ENCODE assay signal across 18 cellular contexts in genomic region chr17:76702941-76703637, GRCh38. TPM values are rescaled to one million over a fixed set of nuclear protein-coding genes. Genes with fewer than 3 reads are reported as not detected.
DNase-seq lines count a peak whose midpoint lies in the region; ATAC-seq, FAIRE-seq and TF ChIP-seq lines count a peak whose summit lies in the region.
"Had no signal": no experiment of that assay in that cellular context is flagged by ENCODE, and none has a peak within 500 bp of the region (broad histone marks: within the 10 kb centered on the region; RNA-seq: fewer than 3 reads in every experiment).

No MANE protein-coding gene starts in this region.

- H3K18ac ChIP-seq in mesenchymal stem cell (ENCODE audit: low read depth in 1 of 2, low read length in 2 of 2): no peak overlapping the region

- peak overlapping the region; percentile 58 for H2AK5ac ChIP-seq in mesenchymal stem cell (ENCODE audit: low read length, severe bottlenecking)

- H4K8ac ChIP-seq in mesenchymal stem cell (ENCODE audit: low read length): no peak overlapping the region

- no peak overlapping the region for H2AFZ ChIP-seq in mesenchymal stem cell (ENCODE audit: low read depth, low read length)

- no peak overlapping the region for H2BK15ac ChIP-seq in mesenchymal stem cell (ENCODE audit: low read depth, poor library complexity, severe bottlenecking)

- H3K27ac ChIP-seq in heart right ventricle: peak overlapping the region in 8 of 10 donors; percentile 38 to 99 (median 96)
- H3K27ac ChIP-seq in esophagus (ENCODE audit: low read depth in 2 of 2, low read length in 1 of 2): peak overlapping the region; percentile 15 to 45
- no peak overlapping the region for H3K27ac ChIP-seq in mesenchymal stem cell (ENCODE audit: low read length, poor library complexity, severe bottlenecking)
- H3K27ac ChIP-seq in thyroid gland: peak overlapping the region; percentile 33 to 78 (median 77)

- H3K36me3 ChIP-seq in heart right ventricle: peaks cover 0 to 22% (median 0%) of the 10 kb centered on the region in 9 donors
- H3K36me3 ChIP-seq in esophagus (ENCODE audit: control insufficient read depth in 2 of 2, insufficient read depth in 2 of 2, low read length in 1 of 2): no peaks in the 10 kb centered on the region
- peaks cover 0 to 12% of the 10 kb centered on the region in 2 experiments for H3K36me3 ChIP-seq in mesenchymal stem cell (ENCODE audit: control insufficient read depth in 1 of 2, insufficient read depth in 2 of 2, low read depth in 1 of 2, low read length in 2 of 2)
- H3K36me3 ChIP-seq in thyroid gland: no peaks in the 10 kb centered on the region
- peaks cover 10% of the 10 kb centered on the region; the same call in 1 of the 2 replicates for H3K36me3 ChIP-seq in MG63

- no peak overlapping the region for H4K91ac ChIP-seq in mesenchymal stem cell (ENCODE audit: low read length)

- H2BK12ac ChIP-seq in mesenchymal stem cell (ENCODE audit: low read length in 2 of 2): no peak overlapping the region

- no peak for ATAC-seq in heart right ventricle
- ATAC-seq in left ventricle myocardium superior: no peak
- no peak for ATAC-seq in HG03432 (IDR thresholded peaks at IDR 0.05; ENCODE audit: unreplicated experiment)

- no peak overlapping the region for H3K9ac ChIP-seq in mesenchymal stem cell (ENCODE audit: low read length)

- H3K79me1 ChIP-seq in mesenchymal stem cell (replicated peaks; ENCODE audit: low read length, poor library complexity, severe bottlenecking): no peaks in the 10 kb centered on the region

- FAIRE-seq in RCC 7860 (lab: Jason Lieb, UNC): no peak
- FAIRE-seq: A204.1, G401.6 had no signal

- peaks cover 33 to 92% (median 71%) of the 10 kb centered on the region in 9 donors for H3K4me1 ChIP-seq in heart right ventricle
- H3K4me1 ChIP-seq in esophagus (ENCODE audit: control insufficient read depth in 2 of 2, insufficient read depth in 2 of 2, low read length in 1 of 2): peaks cover 5 to 18% of the 10 kb centered on the region in 2 donors
- peaks cover 46% of the 10 kb centered on the region for H3K4me1 ChIP-seq in mesenchymal stem cell (ENCODE audit: control insufficient read depth, insufficient read depth, low read depth, low read length)
- peaks cover 46 to 66% of the 10 kb centered on the region in 2 donors for H3K4me1 ChIP-seq in thyroid gland

- no peak for TF ChIP-seq CTCF in heart right ventricle (IDR thresholded peaks at IDR 0.05)
- no peak for TF ChIP-seq CTCF in thyroid gland (IDR thresholded peaks at IDR 0.05)

- no peak overlapping the region for H3K14ac ChIP-seq in mesenchymal stem cell (ENCODE audit: low read length in 2 of 2)

- WGBS in heart right ventricle, 2 donors: 84 to 90% methylated on average over 10 of the region's 10 CpGs
- 85 to 90% methylated on average over 10 of the region's 10 CpGs for WGBS in esophagus, 2 donors
- WGBS in mesenchymal stem cell: 95% methylated on average over 9 of the region's 10 CpGs
- 83 to 84% methylated on average over 10 of the region's 10 CpGs for WGBS in thyroid gland, 2 donors

- DNase-seq in heart right ventricle (no peak), left ventricle myocardium superior (no peak), mesenchymal stem cell (no peak), thyroid gland (peak in 1 of 2 donors; percentile 62), MG63 (no peak), RCC 7860 (ENCODE audit: low spot score) (no peak)
- DNase-seq: C1 segment of cervical spinal cord, DMS79 treated with DMSO at 0.1 percent for 48 hours, H9, MV-4-11, NCI-H1436, NCI-H2029, NCI-H510A treated with DMSO at 0.1 percent for 48 hours, SHP77 had no signal

- no peak overlapping the region for H2BK5ac ChIP-seq in mesenchymal stem cell (ENCODE audit: low read depth, low read length, poor library complexity, severe bottlenecking)

- no peak for TF ChIP-seq POLR2A in thyroid gland (IDR thresholded peaks at IDR 0.05)

- no peak overlapping the region for H2BK120ac ChIP-seq in mesenchymal stem cell (ENCODE audit: low read depth, low read length)

- no peak overlapping the region for H3K4me2 ChIP-seq in mesenchymal stem cell (ENCODE audit: low read length, poor library complexity, severe bottlenecking)

- H3K27me3 ChIP-seq in heart right ventricle: no peaks in the 10 kb centered on the region
- H3K27me3 ChIP-seq in esophagus (ENCODE audit: control insufficient read depth in 1 of 2, insufficient read depth in 2 of 2, low read length in 2 of 2): no peaks in the 10 kb centered on the region
- no peaks in the 10 kb centered on the region for H3K27me3 ChIP-seq in mesenchymal stem cell (ENCODE audit: control insufficient read depth in 1 of 2, insufficient read depth in 1 of 2, low read length in 2 of 2)
- H3K27me3 ChIP-seq in thyroid gland: no peaks in the 10 kb centered on the region
- no peaks in the 10 kb centered on the region for H3K27me3 ChIP-seq in MG63

- H3K23ac ChIP-seq in mesenchymal stem cell (ENCODE audit: low read length in 2 of 2): no peak overlapping the region

- H3K9me3 ChIP-seq in heart right ventricle: no peaks in the 10 kb centered on the region
- H3K9me3 ChIP-seq in esophagus (ENCODE audit: control insufficient read depth in 2 of 2, insufficient read depth in 1 of 2, low read depth in 1 of 2, low read length in 1 of 2): no peaks in the 10 kb centered on the region
- H3K9me3 ChIP-seq in mesenchymal stem cell (ENCODE audit: control insufficient read depth, low read length): no peaks in the 10 kb centered on the region
- no peaks in the 10 kb centered on the region for H3K9me3 ChIP-seq in thyroid gland
- H3K9me3 ChIP-seq in MG63: no peaks in the 10 kb centered on the region

- no peak overlapping the region for H3K4ac ChIP-seq in mesenchymal stem cell (ENCODE audit: low read depth in 1 of 2, low read length in 2 of 2)

- intact Hi-C loops in heart right ventricle (cut with DNase I) (no loop called here), left ventricle myocardium superior (cut with micrococcal nuclease) (no loop called here), thyroid gland (cut with DNase I) (no loop called here)

- H3K4me3 ChIP-seq in heart right ventricle (no peak overlapping the region), esophagus (ENCODE audit: low read depth in 1 of 2, low read length in 2 of 2) (no peak overlapping the region), mesenchymal stem cell (ENCODE audit: insufficient read depth in 1 of 2, low read depth in 1 of 2, low read length in 2 of 2) (no peak overlapping the region), thyroid gland (replicated peaks in 1 of 3) (no peak overlapping the region), MG63 (no peak overlapping the region)

RNA-seq across cellular contexts. Expression of gene MXRA7, which starts 7.7 kb away (rescaled TPM):
- total RNA-seq in heart right ventricle (100 to 1,000 TPM; 298 to 586 (median 488) TPM), left ventricle myocardium superior (364 TPM), thyroid gland (100 to 1,000 TPM; 362 to 576 (median 421) TPM)
- polyA plus RNA-seq in heart right ventricle (100 to 1,000 TPM; 121 to 199 TPM), esophagus (10 to 100 TPM; 10.0 to 54.0 TPM)
- 167 TPM for polyA plus RNA-seq in mesenchymal stem cell (2013, experiment 1 of 2)
- 173 TPM for polyA plus RNA-seq in mesenchymal stem cell (2013, experiment 2 of 2)
- 53.8 and 65.4 TPM in 2 replicates for total RNA-seq in MG63 (2014; rRNA removed; shearing (Covaris generic); ENCODE audit: low replicate concordance)

RNA-seq across cellular contexts. Expression of gene JMJD6, which starts 23.3 kb away (rescaled TPM):
- total RNA-seq in heart right ventricle (10 to 100 TPM; 34.6 to 79.3 (median 43.2) TPM), left ventricle myocardium superior (68.6 TPM), thyroid gland (10 to 100 TPM; 12.2 to 24.2 (median 20.7) TPM)
- polyA plus RNA-seq in heart right ventricle (10 to 100 TPM; 36.1 to 56.5 TPM), esophagus (10 to 100 TPM; 18.3 to 21.9 TPM)
- polyA plus RNA-seq in mesenchymal stem cell (2013, experiment 1 of 2): 23.3 TPM
- 24.1 TPM for polyA plus RNA-seq in mesenchymal stem cell (2013, experiment 2 of 2)
- total RNA-seq in MG63 (2014; rRNA removed; shearing (Covaris generic); ENCODE audit: low replicate concordance): 28.2 and 55.1 TPM in 2 replicates

RNA-seq across cellular contexts. Expression of gene METTL23, which starts 23.6 kb away (rescaled TPM):
- total RNA-seq in heart right ventricle: 10 to 100 TPM; 18.0 to 29.9 (median 24.7) TPM
- polyA plus RNA-seq in heart right ventricle: 10 to 100 TPM; 24.5 to 41.8 TPM
- total RNA-seq in left ventricle myocardium superior: 21.0 TPM
- polyA plus RNA-seq in esophagus: 10 to 100 TPM; 22.9 to 24.0 TPM
- 35.5 TPM for polyA plus RNA-seq in mesenchymal stem cell (2013, experiment 1 of 2)
- 38.7 TPM for polyA plus RNA-seq in mesenchymal stem cell (2013, experiment 2 of 2)
- total RNA-seq in thyroid gland: 10 to 100 TPM; 33.6 to 58.3 (median 51.3) TPM
- total RNA-seq in MG63 (2014; rRNA removed; shearing (Covaris generic); ENCODE audit: low replicate concordance): 44.4 and 44.9 TPM in 2 replicates

RNA-seq across cellular contexts. Expression of gene SRSF2, which starts 34.0 kb away (rescaled TPM):
- total RNA-seq in heart right ventricle: 100 to 1,000 TPM in 1 of 10 donors, 10 to 100 TPM in 9; 58.8 to 103 (median 76.3) TPM
- 100 to 1,000 TPM in 1 of 2 donors, 10 to 100 TPM in 1; 93.4 to 109 TPM for polyA plus RNA-seq in heart right ventricle
- 78.0 TPM for total RNA-seq in left ventricle myocardium superior
- polyA plus RNA-seq in esophagus: 100 to 1,000 TPM; 152 to 242 TPM
- polyA plus RNA-seq in mesenchymal stem cell (2013, experiment 1 of 2): 127 TPM
- 137 TPM for polyA plus RNA-seq in mesenchymal stem cell (2013, experiment 2 of 2)
- 100 to 1,000 TPM; 269 to 614 (median 400) TPM for total RNA-seq in thyroid gland
- total RNA-seq in MG63 (2014; rRNA removed; shearing (Covaris generic); ENCODE audit: low replicate concordance): 292 and 619 TPM in 2 replicates

RNA-seq across cellular contexts. Expression of gene MFSD11, which starts 34.8 kb away (rescaled TPM):
- total RNA-seq in heart right ventricle: 10 to 100 TPM; 25.1 to 34.4 (median 29.6) TPM
- 10 to 100 TPM in 1 of 2 donors, 1 to 10 TPM in 1; 9.2 to 23.2 TPM for polyA plus RNA-seq in heart right ventricle
- total RNA-seq in left ventricle myocardium superior: 21.3 TPM
- 10 to 100 TPM; 11.3 to 15.4 TPM for polyA plus RNA-seq in esophagus
- 24.6 TPM for polyA plus RNA-seq in mesenchymal stem cell (2013, experiment 1 of 2)
- 23.7 TPM for polyA plus RNA-seq in mesenchymal stem cell (2013, experiment 2 of 2)
- total RNA-seq in thyroid gland: 10 to 100 TPM; 34.1 to 53.3 (median 44.3) TPM
- total RNA-seq in MG63 (2014; rRNA removed; shearing (Covaris generic); ENCODE audit: low replicate concordance): 23.8 and 24.9 TPM in 2 replicates
